1 cellular context compared by ENCODE assay signal in the genomic region with DNA sequence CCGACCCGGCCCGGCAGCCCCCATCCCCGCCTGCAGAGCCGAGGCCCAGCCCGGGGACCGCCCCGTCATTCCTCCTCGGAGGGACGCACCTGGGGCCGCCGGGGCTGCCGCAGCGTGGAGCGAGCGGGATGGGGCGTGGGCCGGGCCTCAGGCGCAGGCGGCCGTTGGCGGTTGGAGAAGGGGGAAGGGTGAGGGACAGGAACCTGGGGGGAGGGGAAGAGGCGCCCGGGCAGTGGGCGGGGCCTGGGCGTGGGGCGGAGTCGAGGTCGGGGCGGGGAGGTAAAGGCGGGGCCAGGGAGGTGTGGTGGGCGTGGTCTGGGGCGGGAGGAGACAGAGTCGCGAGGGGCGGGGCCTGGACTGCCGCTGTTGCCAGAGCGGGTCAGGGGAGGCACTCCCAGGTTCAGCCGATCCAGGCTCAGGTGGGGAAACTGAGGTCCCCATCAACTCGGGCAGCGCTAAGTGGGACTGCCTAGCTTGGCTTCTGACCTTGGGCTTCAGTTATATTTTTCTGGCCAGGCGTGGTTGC.
A peak's percentile ranks its signal among the peaks of the same experiment; 100 is the strongest.
TF ChIP-seq lines count a peak whose summit lies in the region.

A gene with protein sequence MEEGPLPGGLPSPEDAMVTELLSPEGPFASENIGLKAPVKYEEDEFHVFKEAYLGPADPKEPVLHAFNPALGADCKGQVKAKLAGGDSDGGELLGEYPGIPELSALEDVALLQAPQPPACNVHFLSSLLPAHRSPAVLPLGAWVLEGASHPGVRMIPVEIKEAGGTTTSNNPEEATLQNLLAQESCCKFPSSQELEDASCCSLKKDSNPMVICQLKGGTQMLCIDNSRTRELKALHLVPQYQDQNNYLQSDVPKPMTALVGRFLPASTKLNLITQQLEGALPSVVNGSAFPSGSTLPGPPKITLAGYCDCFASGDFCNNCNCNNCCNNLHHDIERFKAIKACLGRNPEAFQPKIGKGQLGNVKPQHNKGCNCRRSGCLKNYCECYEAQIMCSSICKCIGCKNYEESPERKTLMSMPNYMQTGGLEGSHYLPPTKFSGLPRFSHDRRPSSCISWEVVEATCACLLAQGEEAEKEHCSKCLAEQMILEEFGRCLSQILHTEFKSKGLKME (minus strand): TSS at position 190 of the 526 bp plus-strand sequence. CDS start 860 bp downstream, outside the sequence.

TF ChIP-seq in HEK293, 187 proteins besides CTCF, POLR2A, EP300 and RAD21 (continued from another document and continues in another):
- TF ChIP-seq, protein P1, sequence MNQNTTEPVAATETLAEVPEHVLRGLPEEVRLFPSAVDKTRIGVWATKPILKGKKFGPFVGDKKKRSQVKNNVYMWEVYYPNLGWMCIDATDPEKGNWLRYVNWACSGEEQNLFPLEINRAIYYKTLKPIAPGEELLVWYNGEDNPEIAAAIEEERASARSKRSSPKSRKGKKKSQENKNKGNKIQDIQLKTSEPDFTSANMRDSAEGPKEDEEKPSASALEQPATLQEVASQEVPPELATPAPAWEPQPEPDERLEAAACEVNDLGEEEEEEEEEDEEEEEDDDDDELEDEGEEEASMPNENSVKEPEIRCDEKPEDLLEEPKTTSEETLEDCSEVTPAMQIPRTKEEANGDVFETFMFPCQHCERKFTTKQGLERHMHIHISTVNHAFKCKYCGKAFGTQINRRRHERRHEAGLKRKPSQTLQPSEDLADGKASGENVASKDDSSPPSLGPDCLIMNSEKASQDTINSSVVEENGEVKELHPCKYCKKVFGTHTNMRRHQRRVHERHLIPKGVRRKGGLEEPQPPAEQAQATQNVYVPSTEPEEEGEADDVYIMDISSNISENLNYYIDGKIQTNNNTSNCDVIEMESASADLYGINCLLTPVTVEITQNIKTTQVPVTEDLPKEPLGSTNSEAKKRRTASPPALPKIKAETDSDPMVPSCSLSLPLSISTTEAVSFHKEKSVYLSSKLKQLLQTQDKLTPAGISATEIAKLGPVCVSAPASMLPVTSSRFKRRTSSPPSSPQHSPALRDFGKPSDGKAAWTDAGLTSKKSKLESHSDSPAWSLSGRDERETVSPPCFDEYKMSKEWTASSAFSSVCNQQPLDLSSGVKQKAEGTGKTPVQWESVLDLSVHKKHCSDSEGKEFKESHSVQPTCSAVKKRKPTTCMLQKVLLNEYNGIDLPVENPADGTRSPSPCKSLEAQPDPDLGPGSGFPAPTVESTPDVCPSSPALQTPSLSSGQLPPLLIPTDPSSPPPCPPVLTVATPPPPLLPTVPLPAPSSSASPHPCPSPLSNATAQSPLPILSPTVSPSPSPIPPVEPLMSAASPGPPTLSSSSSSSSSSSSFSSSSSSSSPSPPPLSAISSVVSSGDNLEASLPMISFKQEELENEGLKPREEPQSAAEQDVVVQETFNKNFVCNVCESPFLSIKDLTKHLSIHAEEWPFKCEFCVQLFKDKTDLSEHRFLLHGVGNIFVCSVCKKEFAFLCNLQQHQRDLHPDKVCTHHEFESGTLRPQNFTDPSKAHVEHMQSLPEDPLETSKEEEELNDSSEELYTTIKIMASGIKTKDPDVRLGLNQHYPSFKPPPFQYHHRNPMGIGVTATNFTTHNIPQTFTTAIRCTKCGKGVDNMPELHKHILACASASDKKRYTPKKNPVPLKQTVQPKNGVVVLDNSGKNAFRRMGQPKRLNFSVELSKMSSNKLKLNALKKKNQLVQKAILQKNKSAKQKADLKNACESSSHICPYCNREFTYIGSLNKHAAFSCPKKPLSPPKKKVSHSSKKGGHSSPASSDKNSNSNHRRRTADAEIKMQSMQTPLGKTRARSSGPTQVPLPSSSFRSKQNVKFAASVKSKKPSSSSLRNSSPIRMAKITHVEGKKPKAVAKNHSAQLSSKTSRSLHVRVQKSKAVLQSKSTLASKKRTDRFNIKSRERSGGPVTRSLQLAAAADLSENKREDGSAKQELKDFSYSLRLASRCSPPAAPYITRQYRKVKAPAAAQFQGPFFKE (tag by site-specific recombination; IDR thresholded peaks at IDR 0.05; ENCODE audit: borderline replicate concordance), result no peak
- TF ChIP-seq ZNF48 (tag by site-specific recombination; IDR thresholded peaks at IDR 0.05) (no peak), SP7 (tag by site-specific recombination; IDR thresholded peaks at IDR 0.05) (no peak), ZNF114 (tag by site-specific recombination; IDR thresholded peaks at IDR 0.05) (no peak), ZBTB11 (tag by site-specific recombination; conservative IDR thresholded peaks at IDR 0.05; ENCODE audit: low read depth) (no peak), OSR2 (tag by site-specific recombination; IDR thresholded peaks at IDR 0.05) (no peak), ZNF654 (tag by site-specific recombination; IDR thresholded peaks at IDR 0.05; ENCODE audit: low read depth) (no peak), SCRT1 (tag by site-specific recombination; IDR thresholded peaks at IDR 0.05; ENCODE audit: borderline replicate concordance) (no peak), ZNF585B (tag by site-specific recombination; IDR thresholded peaks at IDR 0.05) (no peak), ZNF670 (tag by site-specific recombination; IDR thresholded peaks at IDR 0.05; ENCODE audit: low read depth) (no peak), ZNF626 (tag by site-specific recombination; IDR thresholded peaks at IDR 0.05) (no peak), ZNF214 (tag by site-specific recombination; IDR thresholded peaks at IDR 0.05; ENCODE audit: borderline replicate concordance) (no peak), ZFP41 (tag by site-specific recombination; IDR thresholded peaks at IDR 0.05; ENCODE audit: borderline replicate concordance) (no peak), ZNF112 (tag by site-specific recombination; IDR thresholded peaks at IDR 0.05) (no peak), GLI4 (tag by site-specific recombination; IDR thresholded peaks at IDR 0.05) (no peak), ZNF37A (tag by site-specific recombination; IDR thresholded peaks at IDR 0.05) (no peak), ZSCAN23 (tag by site-specific recombination; IDR thresholded peaks at IDR 0.05) (no peak), ZEB2 (tag by site-specific recombination; IDR thresholded peaks at IDR 0.05) (peak; percentile 46; the same call in 1 of the 2 replicates), ZFP69B (tag by site-specific recombination; IDR thresholded peaks at IDR 0.05) (no peak), ZFHX2 (tag by site-specific recombination; conservative IDR thresholded peaks at IDR 0.05) (peak; percentile 91), ZNF202 (tag by site-specific recombination; IDR thresholded peaks at IDR 0.05; ENCODE audit: borderline replicate concordance) (no peak)
- TF ChIP-seq, protein P2, sequence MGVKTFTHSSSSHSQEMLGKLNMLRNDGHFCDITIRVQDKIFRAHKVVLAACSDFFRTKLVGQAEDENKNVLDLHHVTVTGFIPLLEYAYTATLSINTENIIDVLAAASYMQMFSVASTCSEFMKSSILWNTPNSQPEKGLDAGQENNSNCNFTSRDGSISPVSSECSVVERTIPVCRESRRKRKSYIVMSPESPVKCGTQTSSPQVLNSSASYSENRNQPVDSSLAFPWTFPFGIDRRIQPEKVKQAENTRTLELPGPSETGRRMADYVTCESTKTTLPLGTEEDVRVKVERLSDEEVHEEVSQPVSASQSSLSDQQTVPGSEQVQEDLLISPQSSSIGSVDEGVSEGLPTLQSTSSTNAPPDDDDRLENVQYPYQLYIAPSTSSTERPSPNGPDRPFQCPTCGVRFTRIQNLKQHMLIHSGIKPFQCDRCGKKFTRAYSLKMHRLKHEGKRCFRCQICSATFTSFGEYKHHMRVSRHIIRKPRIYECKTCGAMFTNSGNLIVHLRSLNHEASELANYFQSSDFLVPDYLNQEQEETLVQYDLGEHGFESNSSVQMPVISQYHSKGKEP (tag by site-specific recombination; IDR thresholded peaks at IDR 0.05), result no peak
- TF ChIP-seq, protein P3, sequence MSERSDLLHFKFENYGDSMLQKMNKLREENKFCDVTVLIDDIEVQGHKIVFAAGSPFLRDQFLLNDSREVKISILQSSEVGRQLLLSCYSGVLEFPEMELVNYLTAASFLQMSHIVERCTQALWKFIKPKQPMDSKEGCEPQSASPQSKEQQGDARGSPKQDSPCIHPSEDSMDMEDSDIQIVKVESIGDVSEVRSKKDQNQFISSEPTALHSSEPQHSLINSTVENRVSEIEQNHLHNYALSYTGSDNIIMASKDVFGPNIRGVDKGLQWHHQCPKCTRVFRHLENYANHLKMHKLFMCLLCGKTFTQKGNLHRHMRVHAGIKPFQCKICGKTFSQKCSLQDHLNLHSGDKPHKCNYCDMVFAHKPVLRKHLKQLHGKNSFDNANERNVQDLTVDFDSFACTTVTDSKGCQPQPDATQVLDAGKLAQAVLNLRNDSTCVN (tag by site-specific recombination; optimal IDR thresholded peaks at IDR 0.05), result no peak
- TF ChIP-seq, protein P4, sequence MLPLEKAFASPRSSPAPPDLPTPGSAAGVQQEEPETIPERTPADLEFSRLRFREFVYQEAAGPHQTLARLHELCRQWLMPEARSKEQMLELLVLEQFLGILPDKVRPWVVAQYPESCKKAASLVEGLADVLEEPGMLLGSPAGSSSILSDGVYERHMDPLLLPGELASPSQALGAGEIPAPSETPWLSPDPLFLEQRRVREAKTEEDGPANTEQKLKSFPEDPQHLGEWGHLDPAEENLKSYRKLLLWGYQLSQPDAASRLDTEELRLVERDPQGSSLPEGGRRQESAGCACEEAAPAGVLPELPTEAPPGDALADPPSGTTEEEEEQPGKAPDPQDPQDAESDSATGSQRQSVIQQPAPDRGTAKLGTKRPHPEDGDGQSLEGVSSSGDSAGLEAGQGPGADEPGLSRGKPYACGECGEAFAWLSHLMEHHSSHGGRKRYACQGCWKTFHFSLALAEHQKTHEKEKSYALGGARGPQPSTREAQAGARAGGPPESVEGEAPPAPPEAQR (tag by site-specific recombination; IDR thresholded peaks at IDR 0.05), result no peak
- TF ChIP-seq, protein P5, sequence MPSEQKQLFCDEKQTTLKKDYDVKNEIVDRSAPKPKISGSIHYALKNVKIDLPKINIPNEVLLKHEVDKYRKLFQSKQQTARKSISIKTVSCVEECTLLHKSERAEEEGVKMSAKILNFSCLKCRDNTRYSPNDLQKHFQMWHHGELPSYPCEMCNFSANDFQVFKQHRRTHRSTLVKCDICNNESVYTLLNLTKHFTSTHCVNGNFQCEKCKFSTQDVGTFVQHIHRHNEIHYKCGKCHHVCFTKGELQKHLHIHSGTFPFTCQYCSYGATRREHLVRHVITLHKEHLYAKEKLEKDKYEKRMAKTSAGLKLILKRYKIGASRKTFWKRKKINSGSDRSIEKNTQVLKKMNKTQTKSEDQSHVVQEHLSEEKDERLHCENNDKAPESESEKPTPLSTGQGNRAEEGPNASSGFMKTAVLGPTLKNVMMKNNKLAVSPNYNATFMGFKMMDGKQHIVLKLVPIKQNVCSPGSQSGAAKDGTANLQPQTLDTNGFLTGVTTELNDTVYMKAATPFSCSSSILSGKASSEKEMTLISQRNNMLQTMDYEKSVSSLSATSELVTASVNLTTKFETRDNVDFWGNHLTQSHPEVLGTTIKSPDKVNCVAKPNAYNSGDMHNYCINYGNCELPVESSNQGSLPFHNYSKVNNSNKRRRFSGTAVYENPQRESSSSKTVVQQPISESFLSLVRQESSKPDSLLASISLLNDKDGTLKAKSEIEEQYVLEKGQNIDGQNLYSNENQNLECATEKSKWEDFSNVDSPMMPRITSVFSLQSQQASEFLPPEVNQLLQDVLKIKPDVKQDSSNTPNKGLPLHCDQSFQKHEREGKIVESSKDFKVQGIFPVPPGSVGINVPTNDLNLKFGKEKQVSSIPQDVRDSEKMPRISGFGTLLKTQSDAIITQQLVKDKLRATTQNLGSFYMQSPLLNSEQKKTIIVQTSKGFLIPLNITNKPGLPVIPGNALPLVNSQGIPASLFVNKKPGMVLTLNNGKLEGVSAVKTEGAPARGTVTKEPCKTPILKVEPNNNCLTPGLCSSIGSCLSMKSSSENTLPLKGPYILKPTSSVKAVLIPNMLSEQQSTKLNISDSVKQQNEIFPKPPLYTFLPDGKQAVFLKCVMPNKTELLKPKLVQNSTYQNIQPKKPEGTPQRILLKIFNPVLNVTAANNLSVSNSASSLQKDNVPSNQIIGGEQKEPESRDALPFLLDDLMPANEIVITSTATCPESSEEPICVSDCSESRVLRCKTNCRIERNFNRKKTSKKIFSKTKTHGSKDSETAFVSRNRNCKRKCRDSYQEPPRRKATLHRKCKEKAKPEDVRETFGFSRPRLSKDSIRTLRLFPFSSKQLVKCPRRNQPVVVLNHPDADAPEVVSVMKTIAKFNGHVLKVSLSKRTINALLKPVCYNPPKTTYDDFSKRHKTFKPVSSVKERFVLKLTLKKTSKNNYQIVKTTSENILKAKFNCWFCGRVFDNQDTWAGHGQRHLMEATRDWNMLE (tag by site-specific recombination; conservative IDR thresholded peaks at IDR 0.05; ENCODE audit: low read depth), result no peak
